ENCODE assay signal across 12 cellular contexts in the genomic region with DNA sequence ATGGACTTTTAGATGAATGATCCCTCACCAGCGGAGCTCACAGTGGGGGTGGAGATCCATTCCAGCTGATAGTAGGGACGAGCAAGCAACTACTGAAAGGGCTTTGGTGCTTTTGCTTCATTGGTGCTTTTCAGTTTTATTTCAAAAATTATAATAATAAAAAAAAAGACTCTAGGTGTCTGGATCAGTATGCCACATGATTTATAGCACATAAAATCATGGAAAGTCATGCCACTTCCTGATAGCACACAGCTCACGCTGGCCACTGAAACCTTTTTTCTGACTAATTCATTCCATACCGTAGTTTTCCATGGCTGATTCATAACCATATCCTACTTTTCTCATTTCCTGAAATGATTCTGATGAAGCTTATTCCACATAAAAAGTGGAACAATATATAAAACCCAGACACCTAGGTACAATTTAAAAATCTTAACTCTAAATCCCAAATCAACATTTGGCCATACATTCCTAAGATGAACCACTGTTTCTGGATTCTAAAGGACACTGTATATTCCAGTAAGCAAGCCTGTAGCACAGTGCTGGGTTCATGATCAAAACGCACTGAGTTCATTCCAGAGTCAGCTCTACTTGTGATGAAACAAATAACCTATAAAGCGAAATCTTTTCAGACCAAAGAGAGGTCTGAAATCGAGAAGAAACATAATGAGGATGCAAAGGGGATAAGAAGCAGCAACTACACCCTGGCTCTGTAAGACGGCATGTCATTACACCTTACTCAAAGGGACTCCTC. TPM values are rescaled to one million over a fixed set of nuclear protein-coding genes. Genes with fewer than 3 reads are reported as not detected.
DNase-seq lines count a peak whose midpoint lies in the region; TF ChIP-seq lines count a peak whose summit lies in the region.
"Had no signal": no experiment of that assay in that cellular context is flagged by ENCODE, and none has a peak within 500 bp of the region (broad histone marks: within the 10 kb centered on the region; RNA-seq: fewer than 3 reads in every experiment).

No MANE protein-coding gene starts in this region.

- H4K20me1 ChIP-seq in osteoblast (ENCODE audit: insufficient read depth, low read length) = no peaks in the 10 kb centered on the region

- peaks cover 18% of the 10 kb centered on the region for H3K9me3 Mint-ChIP-seq in activated T-helper 1 cell treated with anti-CD3 and anti-CD28 coated beads, Interleukin-12 subunit alpha, Interleukin-12 subunit beta, Interleukin-2, Interleukin-4 antibody, amounts not matched to agents 30 ng/mL and 10 ng/mL and 1 ng/mL, durations not matched to agents 14 hours and 24 hours and 36 hours

- no peak overlapping the region for H3K27ac Mint-ChIP-seq in activated T-helper 1 cell treated with anti-CD3 and anti-CD28 coated beads, Interleukin-12 subunit alpha, Interleukin-12 subunit beta, Interleukin-2, Interleukin-4 antibody, amounts not matched to agents 30 ng/mL and 10 ng/mL and 1 ng/mL, durations not matched to agents 14 hours and 24 hours and 36 hours

- H3K27me3 ChIP-seq in osteoblast (ENCODE audit: insufficient read depth, low read length) = no peaks in the 10 kb centered on the region

- intact Hi-C loops in activated T-helper 1 cell treated with anti-CD3 and anti-CD28 coated beads, Interleukin-12 subunit alpha, Interleukin-12 subunit beta, Interleukin-2, Interleukin-4 antibody, amounts not matched to agents 30 ng/mL and 10 ng/mL and 1 ng/mL, durations not matched to agents 14 hours and 24 hours and 36 hours (cut with micrococcal nuclease) = loop anchor here (2.0 kb wide), 1 partner anchor 37 kb away; no protein-coding TSS in a partner anchor

- no peak overlapping the region for H3K4me3 Mint-ChIP-seq in activated T-helper 1 cell treated with anti-CD3 and anti-CD28 coated beads, Interleukin-12 subunit alpha, Interleukin-12 subunit beta, Interleukin-2, Interleukin-4 antibody, amounts not matched to agents 30 ng/mL and 10 ng/mL and 1 ng/mL, durations not matched to agents 14 hours and 24 hours and 36 hours

- DNase-seq in ELR (ENCODE audit: low read depth) = peak; percentile 89
- DNase-seq in RKO (ENCODE audit: low spot score) = peak; percentile 87
- DNase-seq in epithelial cell of esophagus (ENCODE audit: low read depth) = peak; percentile 79
- no peak for DNase-seq in osteoblast (ENCODE audit: insufficient read length, low spot score, missing footprints)
- DNase-seq in inferior parietal cortex (ENCODE audit: extremely low spot score) = no peak
- DNase-seq in central memory CD4-positive, alpha-beta T cell = no peak
- no peak for DNase-seq in activated T-helper 1 cell treated with anti-CD3 and anti-CD28 coated beads, Interleukin-12 subunit alpha, Interleukin-12 subunit beta, Interleukin-2, Interleukin-4 antibody, amounts not matched to agents 30 ng/mL and 10 ng/mL and 1 ng/mL, durations not matched to agents 14 hours and 24 hours and 36 hours (ENCODE audit: low spot score)
- no peak for DNase-seq in DMS79 treated with DMSO at 0.1 percent for 48 hours (lab: John Stamatoyannopoulos, UW)
- DNase-seq: activated naive CD4-positive, alpha-beta T cell treated with anti-CD3 and anti-CD28 coated beads, Interleukin-2, amount 50 U/mL, for 16 hours; hypothalamus; nucleus accumbens; T1000 had no signal

- H3K79me2 ChIP-seq in osteoblast (ENCODE audit: insufficient read depth, low read length) = peaks cover 2% of the 10 kb centered on the region

- H3K4me2 ChIP-seq in osteoblast (ENCODE audit: insufficient read depth, low read length) = peak overlapping the region; percentile 82

- H2AFZ ChIP-seq in osteoblast (ENCODE audit: low read length) = peak overlapping the region; percentile 42

- peak overlapping the region; percentile 96 for H3K27ac ChIP-seq in osteoblast (ENCODE audit: low read depth, low read length)

- H3K4me1 Mint-ChIP-seq in activated T-helper 1 cell treated with anti-CD3 and anti-CD28 coated beads, Interleukin-12 subunit alpha, Interleukin-12 subunit beta, Interleukin-2, Interleukin-4 antibody, amounts not matched to agents 30 ng/mL and 10 ng/mL and 1 ng/mL, durations not matched to agents 14 hours and 24 hours and 36 hours (ENCODE audit: low read depth) = no peaks in the 10 kb centered on the region

- peaks cover 1% of the 10 kb centered on the region for H3K27me3 Mint-ChIP-seq in activated T-helper 1 cell treated with anti-CD3 and anti-CD28 coated beads, Interleukin-12 subunit alpha, Interleukin-12 subunit beta, Interleukin-2, Interleukin-4 antibody, amounts not matched to agents 30 ng/mL and 10 ng/mL and 1 ng/mL, durations not matched to agents 14 hours and 24 hours and 36 hours (ENCODE audit: insufficient read depth)

- peaks cover 34% of the 10 kb centered on the region for H3K4me1 ChIP-seq in osteoblast (ENCODE audit: insufficient read depth, low read length)

- TF ChIP-seq CTCF in epithelial cell of esophagus (IDR thresholded peaks at IDR 0.05; ENCODE audit: insufficient read depth, low read depth, low read length, missing control alignments) = no peak
- TF ChIP-seq CTCF in osteoblast (IDR thresholded peaks at IDR 0.05; ENCODE audit: extremely low read depth, low read depth, low read length) = no peak

- no peaks in the 10 kb centered on the region for H3K36me3 ChIP-seq in osteoblast (ENCODE audit: insufficient read depth, low read length)

- H3K4me3 ChIP-seq in epithelial cell of esophagus (ENCODE audit: low read length) = no peak overlapping the region
- H3K4me3 ChIP-seq in osteoblast (ENCODE audit: insufficient read depth, low read length) = peak overlapping the region; percentile 51

- H3K9me3 ChIP-seq in osteoblast (ENCODE audit: low read depth, low read length) = no peaks in the 10 kb centered on the region

- H3K36me3 Mint-ChIP-seq in activated T-helper 1 cell treated with anti-CD3 and anti-CD28 coated beads, Interleukin-12 subunit alpha, Interleukin-12 subunit beta, Interleukin-2, Interleukin-4 antibody, amounts not matched to agents 30 ng/mL and 10 ng/mL and 1 ng/mL, durations not matched to agents 14 hours and 24 hours and 36 hours (ENCODE audit: low read depth) = no peaks in the 10 kb centered on the region

RNA-seq across cellular contexts. Expression of a gene that starts 41.4 kb away (rescaled TPM):
- 0.29 and 0.72 TPM in 2 replicates for total RNA-seq in osteoblast
- total RNA-seq in activated T-helper 1 cell treated with anti-CD3 and anti-CD28 coated beads, Interleukin-12 subunit alpha, Interleukin-12 subunit beta, Interleukin-2, Interleukin-4 antibody, amounts not matched to agents 30 ng/mL and 10 ng/mL and 1 ng/mL, durations not matched to agents 14 hours and 24 hours and 36 hours = 0.41 and 0.51 TPM in 2 replicates

Comparison
In these comparisons a context has a peak if more than half of its experiments do, and no peak if none do; other contexts are left out.
1. DNase-seq: peak in ELR (single experiment), RKO (single experiment) and epithelial cell of esophagus (single experiment); none in osteoblast (single experiment), inferior parietal cortex (single experiment), central memory CD4-positive, alpha-beta T cell (single experiment), activated T-helper 1 cell treated with anti-CD3 and anti-CD28 coated beads, Interleukin-12 subunit alpha, Interleukin-12 subunit beta, Interleukin-2, Interleukin-4 antibody, amounts not matched to agents 30 ng/mL and 10 ng/mL and 1 ng/mL, durations not matched to agents 14 hours and 24 hours and 36 hours (single experiment) and DMS79 treated with DMSO at 0.1 percent for 48 hours (single experiment).